In the genomic region with DNA sequence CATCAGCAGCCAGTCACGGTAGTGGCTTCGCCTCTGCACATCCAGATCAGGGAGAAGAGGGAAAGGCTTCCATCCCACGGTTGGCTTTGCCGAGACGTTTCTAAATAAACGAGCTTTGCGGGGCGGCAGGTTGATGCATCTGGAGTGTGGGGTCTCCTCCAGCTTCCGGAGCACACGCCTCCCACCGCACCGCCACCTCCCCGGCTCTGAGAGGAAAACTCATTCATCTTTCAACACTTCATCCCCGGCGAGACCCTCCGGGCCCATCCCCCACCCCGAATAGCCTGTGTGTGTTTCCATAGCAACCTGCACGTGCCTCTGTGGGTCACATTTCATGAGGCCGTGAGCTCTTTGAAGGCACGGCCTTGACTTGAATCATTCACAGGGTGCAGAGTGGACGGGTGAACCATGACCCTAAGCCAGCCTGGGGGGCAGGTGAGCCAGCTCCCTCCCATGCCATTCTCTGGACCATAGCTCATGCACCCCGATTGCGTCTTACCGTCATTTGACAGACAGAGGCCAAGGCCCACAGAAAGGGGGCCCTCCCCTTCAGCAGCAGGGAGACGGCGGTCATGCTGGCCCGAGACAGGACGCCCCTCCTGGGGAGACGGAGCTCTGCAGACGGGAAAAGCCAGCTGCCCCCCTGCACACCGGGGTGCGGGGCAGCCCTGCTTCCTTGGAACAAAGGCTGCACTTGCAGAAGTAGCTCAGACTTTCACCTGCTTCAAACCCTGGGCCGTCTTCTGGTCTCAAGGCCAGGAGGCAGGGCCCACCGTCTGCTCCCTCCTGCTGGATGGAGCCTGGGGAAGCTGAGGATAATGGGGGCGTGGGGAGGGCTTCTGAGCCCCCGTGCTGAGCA, we compare ENCODE assay signal across 16 cellular contexts.
DNase-seq lines count a peak whose midpoint lies in the region.
"Had no signal": no experiment of that assay in that cellular context is flagged by ENCODE, and none has a peak within 500 bp of the region (broad histone marks: within the 10 kb centered on the region; RNA-seq: fewer than 3 reads in every experiment).

No MANE protein-coding gene starts in this region.

- peak; percentile 17 for DNase-seq in COLO668 (lab: John Stamatoyannopoulos, UW; ENCODE audit: unreplicated experiment)
- DNase-seq in ELF-1 (ENCODE audit: low read depth, low spot score): peak; percentile 52
- peak; percentile 9 for DNase-seq in NCI-H69 (lab: John Stamatoyannopoulos, UW)
- DNase-seq in iPS-NIHi11 (ENCODE audit: low spot score): peak; percentile 81
- no peak for DNase-seq in NCI-H187 treated with DMSO at 0.1 percent for 48 hours (lab: John Stamatoyannopoulos, UW)
- DNase-seq in NCI-H510A treated with DMSO at 0.1 percent for 48 hours (lab: John Stamatoyannopoulos, UW): no peak
- DNase-seq in activated T-cell treated with anti-CD3 and anti-CD28 coated beads for 4 hours: no peak
- DNase-seq in stimulated activated CD4-positive, alpha-beta T cell treated with anti-CD3 and anti-CD28 coated beads, Interleukin-15, amount 100 ng/mL, for 24 hours: no peak
- DNase-seq: activated T-cell treated with anti-CD3 and anti-CD28 coated beads, Interleukin-2, amount 50 U/mL, for 1 hour; BE2C; KBM-7; naive thymus-derived CD4-positive, alpha-beta T cell; NCI-H1048; psoas muscle; stimulated activated naive CD4-positive, alpha-beta T cell; upper lobe of right lung had no signal

Comparison
In these comparisons a context has a peak if more than half of its experiments do, and no peak if none do; other contexts are left out.
1. DNase-seq: peak in COLO668 (single experiment), ELF-1 (single experiment), NCI-H69 (single experiment) and iPS-NIHi11 (single experiment); none in NCI-H187 treated with DMSO at 0.1 percent for 48 hours (single experiment), NCI-H510A treated with DMSO at 0.1 percent for 48 hours (single experiment), activated T-cell treated with anti-CD3 and anti-CD28 coated beads for 4 hours (single experiment) and stimulated activated CD4-positive, alpha-beta T cell treated with anti-CD3 and anti-CD28 coated beads, Interleukin-15, amount 100 ng/mL, for 24 hours (single experiment).